ENCODE assay signal across 15 cellular contexts in the genomic region with DNA sequence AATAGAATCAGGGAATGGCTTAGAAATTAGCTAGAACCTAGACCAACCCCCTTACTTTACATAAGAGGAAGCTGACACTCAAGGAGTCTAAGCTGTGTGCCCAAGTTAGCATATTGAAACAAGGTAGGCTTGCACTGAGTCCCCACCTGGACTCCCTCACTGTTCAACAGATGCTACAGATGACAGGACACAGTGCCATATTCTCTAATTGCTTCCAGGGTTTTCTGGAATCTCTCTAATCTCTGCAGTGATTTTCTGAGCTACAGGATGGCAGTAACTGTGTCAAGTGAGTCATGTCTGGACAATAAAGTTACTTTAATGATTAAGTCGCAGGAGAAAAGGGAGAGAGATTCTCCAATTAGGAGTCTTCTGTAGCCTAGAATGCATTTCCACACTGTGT.
"Had no signal": no experiment of that assay in that cellular context is flagged by ENCODE, and none has a peak within 500 bp of the region (broad histone marks: within the 10 kb centered on the region; RNA-seq: fewer than 3 reads in every experiment).

No MANE protein-coding gene starts in this region.

- DNase-seq: activated CD4-positive, alpha-beta T cell treated with anti-CD3 and anti-CD28 coated beads, Interleukin-2, amount 50 U/mL, for 1 hour; activated CD8-positive, alpha-beta memory T cell treated with anti-CD3 and anti-CD28 coated beads, Interleukin-2, amount 50 U/mL, for 4 hours; activated naive CD4-positive, alpha-beta T cell treated with anti-CD3 and anti-CD28 coated beads, Interleukin-2, amount 50 U/mL, for 16 hours; activated T-cell treated with anti-CD3 and anti-CD28 coated beads, Interleukin-2, amount 50 U/mL, for 4 hours; dermis blood vessel endothelial cell; effector memory CD8-positive, alpha-beta T cell; left lung; occipital lobe; stimulated activated CD4-positive, alpha-beta T cell treated with anti-CD3 and anti-CD28 coated beads, Interleukin-2, amount 100 ng/mL, for 24 hours; stimulated activated naive CD4-positive, alpha-beta T cell treated with Interleukin-2 at 50 U/mL for 16 hours; T-helper 1 cell; T1000 had no signal

- H3K27ac ChIP-seq: hepatocyte, left lung, tibial nerve, vagina had no signal

- ATAC-seq: activated T-cell treated with anti-CD3 and anti-CD28 coated beads, Interleukin-2, amount 50 U/mL, for 4 hours; effector memory CD8-positive, alpha-beta T cell; left lung had no signal

- H2AFZ ChIP-seq: hepatocyte had no signal

- H3K36me3 ChIP-seq: left lung, tibial nerve, vagina had no signal

- H3K4me1 ChIP-seq: left lung had no signal

- H3K9me3 ChIP-seq: left lung, tibial nerve, vagina had no signal

- H3K4me2 ChIP-seq: hepatocyte had no signal

- H3K4me3 ChIP-seq: hepatocyte, left lung, tibial nerve, vagina had no signal

- H3K27me3 ChIP-seq: hepatocyte, left lung, tibial nerve, vagina had no signal

- H3K79me2 ChIP-seq: hepatocyte had no signal
